Comparison of ENCODE assay signal across 1 cellular context in the genomic region with DNA sequence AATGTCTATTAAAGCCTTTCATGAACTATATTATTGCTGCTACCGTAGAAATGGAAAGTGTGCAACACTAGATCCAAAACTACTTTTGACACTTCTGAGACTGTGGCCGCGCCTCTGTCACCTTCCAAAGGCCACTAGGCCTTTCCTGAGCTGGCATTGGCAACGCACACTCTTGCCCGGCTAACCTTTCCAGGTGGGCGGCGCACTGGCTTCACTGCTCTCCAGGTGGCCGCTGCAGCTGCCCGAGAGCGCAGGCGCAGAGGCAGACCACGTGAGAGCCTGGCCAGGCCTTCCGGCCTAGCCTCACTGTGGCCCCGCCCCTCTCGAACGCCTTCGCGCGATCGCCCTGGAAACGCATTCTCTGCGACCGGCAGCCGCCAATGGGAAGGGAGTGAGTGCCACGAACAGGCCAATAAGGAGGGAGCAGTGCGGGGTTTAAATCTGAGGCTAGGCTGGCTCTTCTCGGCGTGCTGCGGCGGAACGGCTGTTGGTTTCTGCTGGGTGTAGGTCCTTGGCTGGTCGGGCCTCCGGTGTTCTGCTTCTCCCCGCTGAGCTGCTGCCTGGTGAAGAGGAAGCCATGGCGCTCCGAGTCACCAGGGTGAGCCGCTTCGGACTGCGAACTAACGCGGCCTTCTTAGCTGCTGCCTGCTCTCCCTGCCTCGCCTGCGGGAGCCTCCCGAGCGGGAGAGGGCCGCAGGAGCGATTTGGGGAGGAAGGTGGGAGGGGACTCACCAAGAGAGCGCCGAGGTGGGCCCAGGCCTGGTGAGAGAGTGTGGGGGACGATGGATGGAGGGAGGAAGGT.
TF ChIP-seq lines count a peak whose summit lies in the region.

A gene (plus strand): TSS at position 465 of the 802 bp plus-strand sequence. CDS start 113 bp downstream, at position 578.

TF ChIP-seq in HepG2, 621 proteins besides CTCF, POLR2A, EP300 and RAD21 (continued from another document and continues in another):
- TF ChIP-seq, protein P1, sequence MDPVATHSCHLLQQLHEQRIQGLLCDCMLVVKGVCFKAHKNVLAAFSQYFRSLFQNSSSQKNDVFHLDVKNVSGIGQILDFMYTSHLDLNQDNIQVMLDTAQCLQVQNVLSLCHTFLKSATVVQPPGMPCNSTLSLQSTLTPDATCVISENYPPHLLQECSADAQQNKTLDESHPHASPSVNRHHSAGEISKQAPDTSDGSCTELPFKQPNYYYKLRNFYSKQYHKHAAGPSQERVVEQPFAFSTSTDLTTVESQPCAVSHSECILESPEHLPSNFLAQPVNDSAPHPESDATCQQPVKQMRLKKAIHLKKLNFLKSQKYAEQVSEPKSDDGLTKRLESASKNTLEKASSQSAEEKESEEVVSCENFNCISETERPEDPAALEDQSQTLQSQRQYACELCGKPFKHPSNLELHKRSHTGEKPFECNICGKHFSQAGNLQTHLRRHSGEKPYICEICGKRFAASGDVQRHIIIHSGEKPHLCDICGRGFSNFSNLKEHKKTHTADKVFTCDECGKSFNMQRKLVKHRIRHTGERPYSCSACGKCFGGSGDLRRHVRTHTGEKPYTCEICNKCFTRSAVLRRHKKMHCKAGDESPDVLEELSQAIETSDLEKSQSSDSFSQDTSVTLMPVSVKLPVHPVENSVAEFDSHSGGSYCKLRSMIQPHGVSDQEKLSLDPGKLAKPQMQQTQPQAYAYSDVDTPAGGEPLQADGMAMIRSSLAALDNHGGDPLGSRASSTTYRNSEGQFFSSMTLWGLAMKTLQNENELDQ (CRISPR knock-in tag; IDR thresholded peaks at IDR 0.05; ENCODE audit: borderline replicate concordance): no peak; the same call in 1 of the 2 replicates
- TF ChIP-seq, protein P2, sequence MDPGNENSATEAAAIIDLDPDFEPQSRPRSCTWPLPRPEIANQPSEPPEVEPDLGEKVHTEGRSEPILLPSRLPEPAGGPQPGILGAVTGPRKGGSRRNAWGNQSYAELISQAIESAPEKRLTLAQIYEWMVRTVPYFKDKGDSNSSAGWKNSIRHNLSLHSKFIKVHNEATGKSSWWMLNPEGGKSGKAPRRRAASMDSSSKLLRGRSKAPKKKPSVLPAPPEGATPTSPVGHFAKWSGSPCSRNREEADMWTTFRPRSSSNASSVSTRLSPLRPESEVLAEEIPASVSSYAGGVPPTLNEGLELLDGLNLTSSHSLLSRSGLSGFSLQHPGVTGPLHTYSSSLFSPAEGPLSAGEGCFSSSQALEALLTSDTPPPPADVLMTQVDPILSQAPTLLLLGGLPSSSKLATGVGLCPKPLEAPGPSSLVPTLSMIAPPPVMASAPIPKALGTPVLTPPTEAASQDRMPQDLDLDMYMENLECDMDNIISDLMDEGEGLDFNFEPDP (CRISPR knock-in tag; conservative IDR thresholded peaks at IDR 0.05): no peak
- TF ChIP-seq, protein P3, sequence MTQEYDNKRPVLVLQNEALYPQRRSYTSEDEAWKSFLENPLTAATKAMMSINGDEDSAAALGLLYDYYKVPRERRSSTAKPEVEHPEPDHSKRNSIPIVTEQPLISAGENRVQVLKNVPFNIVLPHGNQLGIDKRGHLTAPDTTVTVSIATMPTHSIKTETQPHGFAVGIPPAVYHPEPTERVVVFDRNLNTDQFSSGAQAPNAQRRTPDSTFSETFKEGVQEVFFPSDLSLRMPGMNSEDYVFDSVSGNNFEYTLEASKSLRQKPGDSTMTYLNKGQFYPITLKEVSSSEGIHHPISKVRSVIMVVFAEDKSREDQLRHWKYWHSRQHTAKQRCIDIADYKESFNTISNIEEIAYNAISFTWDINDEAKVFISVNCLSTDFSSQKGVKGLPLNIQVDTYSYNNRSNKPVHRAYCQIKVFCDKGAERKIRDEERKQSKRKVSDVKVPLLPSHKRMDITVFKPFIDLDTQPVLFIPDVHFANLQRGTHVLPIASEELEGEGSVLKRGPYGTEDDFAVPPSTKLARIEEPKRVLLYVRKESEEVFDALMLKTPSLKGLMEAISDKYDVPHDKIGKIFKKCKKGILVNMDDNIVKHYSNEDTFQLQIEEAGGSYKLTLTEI (CRISPR knock-in tag; conservative IDR thresholded peaks at IDR 0.05): no peak
- TF ChIP-seq, protein P4, sequence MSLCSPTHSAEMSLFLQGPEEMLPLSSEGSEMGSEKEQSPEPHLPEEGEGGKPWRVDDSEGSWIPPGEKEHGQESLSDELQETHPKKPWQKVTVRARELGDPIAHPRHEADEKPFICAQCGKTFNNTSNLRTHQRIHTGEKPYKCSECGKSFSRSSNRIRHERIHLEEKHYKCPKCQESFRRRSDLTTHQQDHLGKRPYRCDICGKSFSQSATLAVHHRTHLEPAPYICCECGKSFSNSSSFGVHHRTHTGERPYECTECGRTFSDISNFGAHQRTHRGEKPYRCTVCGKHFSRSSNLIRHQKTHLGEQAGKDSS (CRISPR knock-in tag; IDR thresholded peaks at IDR 0.05; ENCODE audit: borderline replicate concordance, low read depth): no peak
- TF ChIP-seq TEAD2 (CRISPR knock-in tag; IDR thresholded peaks at IDR 0.05) (no peak), ZNF598 (CRISPR knock-in tag; IDR thresholded peaks at IDR 0.05; ENCODE audit: borderline replicate concordance) (no peak; the same call in 1 of the 2 replicates), ZNF878 (CRISPR knock-in tag; IDR thresholded peaks at IDR 0.05) (peak; percentile 72; the same call in 1 of the 2 replicates), CBX2 (IDR thresholded peaks at IDR 0.05; ENCODE audit: low read depth, low read length) (no peak), CBX2 (CRISPR knock-in tag; IDR thresholded peaks at IDR 0.05; ENCODE audit: low read depth) (no peak), ZNF441 (CRISPR knock-in tag; IDR thresholded peaks at IDR 0.05; ENCODE audit: borderline replicate concordance) (no peak), KLF6 (CRISPR knock-in tag; IDR thresholded peaks at IDR 0.05) (peak; percentile 75; the same call in 1 of the 2 replicates), RARG (CRISPR knock-in tag; IDR thresholded peaks at IDR 0.05; ENCODE audit: low read depth) (no peak), TP53 (CRISPR knock-in tag; conservative IDR thresholded peaks at IDR 0.05) (no peak; the same call in 1 of the 2 replicates), ZNF879 (CRISPR knock-in tag; IDR thresholded peaks at IDR 0.05) (no peak), ZNF766 (CRISPR knock-in tag; IDR thresholded peaks at IDR 0.05; ENCODE audit: borderline replicate concordance) (no peak), ZNF773 (CRISPR knock-in tag; IDR thresholded peaks at IDR 0.05; ENCODE audit: borderline replicate concordance) (no peak), HDAC1 (CRISPR knock-in tag; IDR thresholded peaks at IDR 0.05) (peak; percentile 100), CHCHD3 (CRISPR knock-in tag; IDR thresholded peaks at IDR 0.05) (no peak; the same call in 1 of the 2 replicates), SRSF9 (IDR thresholded peaks at IDR 0.05; ENCODE audit: borderline replicate concordance, insufficient read depth, low read depth, low read length, poor library complexity, severe bottlenecking) (no peak), SP5 (CRISPR knock-in tag; IDR thresholded peaks at IDR 0.05; ENCODE audit: borderline replicate concordance, low read depth) (peak; percentile 89; the same call in 1 of the 2 replicates), MIER2 (CRISPR knock-in tag; IDR thresholded peaks at IDR 0.05) (peak; percentile 9; the same call in 1 of the 2 replicates), MED1 (CRISPR knock-in tag; IDR thresholded peaks at IDR 0.05) (no peak), ZNF30 (CRISPR knock-in tag; IDR thresholded peaks at IDR 0.05) (no peak; the same call in 1 of the 2 replicates), PHF8 (CRISPR knock-in tag; IDR thresholded peaks at IDR 0.05) (peak; percentile 89), GABPA (IDR thresholded peaks at IDR 0.05; ENCODE audit: low read depth, low read length) (no peak), GABPA (CRISPR knock-in tag; IDR thresholded peaks at IDR 0.05; ENCODE audit: low read depth) (peak; percentile 83), YY1 (IDR thresholded peaks at IDR 0.05; ENCODE audit: insufficient read depth, insufficient replicate concordance, low read depth, low read length) (peak; percentile 53), TCF7L2 (IDR thresholded peaks at IDR 0.05; ENCODE audit: low read depth, low read length) (no peak), ZNF20 (CRISPR knock-in tag; IDR thresholded peaks at IDR 0.05) (no peak), ZNF788 (CRISPR knock-in tag; IDR thresholded peaks at IDR 0.05; ENCODE audit: borderline replicate concordance) (no peak), MAF1 (CRISPR knock-in tag; IDR thresholded peaks at IDR 0.05; ENCODE audit: borderline replicate concordance) (no peak), BHLHE40 (IDR thresholded peaks at IDR 0.05; ENCODE audit: low read length) (no peak), ZNF549 (CRISPR knock-in tag; IDR thresholded peaks at IDR 0.05) (no peak), PAX8 (CRISPR knock-in tag; IDR thresholded peaks at IDR 0.05; ENCODE audit: borderline replicate concordance) (no peak), ZNF672 (CRISPR knock-in tag; IDR thresholded peaks at IDR 0.05) (peak; percentile 81; the same call in 1 of the 2 replicates), NBN (conservative IDR thresholded peaks at IDR 0.05) (no peak), TAF15 (IDR thresholded peaks at IDR 0.05; ENCODE audit: low read depth, low read length, poor library complexity, severe bottlenecking) (peak; percentile 31), ZNF331 (CRISPR knock-in tag; IDR thresholded peaks at IDR 0.05) (peak; percentile 71), JUND (CRISPR knock-in tag; IDR thresholded peaks at IDR 0.05) (no peak), NFIC (IDR thresholded peaks at IDR 0.05; ENCODE audit: low read length) (no peak), MXD4 (CRISPR knock-in tag; IDR thresholded peaks at IDR 0.05) (peak; percentile 98), ZNF776 (CRISPR knock-in tag; IDR thresholded peaks at IDR 0.05) (peak; percentile 51; the same call in 1 of the 2 replicates)
- TF ChIP-seq, protein P5, sequence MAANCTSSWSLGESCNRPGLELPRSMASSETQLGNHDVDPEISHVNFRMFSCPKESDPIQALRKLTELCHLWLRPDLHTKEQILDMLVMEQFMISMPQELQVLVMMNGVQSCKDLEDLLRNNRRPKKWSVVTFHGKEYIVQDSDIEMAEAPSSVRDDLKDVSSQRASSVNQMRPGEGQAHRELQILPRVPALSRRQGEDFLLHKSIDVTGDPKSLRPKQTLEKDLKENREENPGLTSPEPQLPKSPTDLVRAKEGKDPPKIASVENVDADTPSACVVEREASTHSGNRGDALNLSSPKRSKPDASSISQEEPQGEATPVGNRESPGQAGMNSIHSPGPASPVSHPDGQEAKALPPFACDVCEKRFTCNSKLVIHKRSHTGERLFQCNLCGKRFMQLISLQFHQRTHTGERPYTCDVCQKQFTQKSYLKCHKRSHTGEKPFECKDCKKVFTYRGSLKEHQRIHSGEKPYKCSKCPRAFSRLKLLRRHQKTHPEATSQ (CRISPR knock-in tag; IDR thresholded peaks at IDR 0.05; ENCODE audit: borderline replicate concordance): peak; percentile 12; the same call in 1 of the 2 replicates
- TF ChIP-seq, protein P6, sequence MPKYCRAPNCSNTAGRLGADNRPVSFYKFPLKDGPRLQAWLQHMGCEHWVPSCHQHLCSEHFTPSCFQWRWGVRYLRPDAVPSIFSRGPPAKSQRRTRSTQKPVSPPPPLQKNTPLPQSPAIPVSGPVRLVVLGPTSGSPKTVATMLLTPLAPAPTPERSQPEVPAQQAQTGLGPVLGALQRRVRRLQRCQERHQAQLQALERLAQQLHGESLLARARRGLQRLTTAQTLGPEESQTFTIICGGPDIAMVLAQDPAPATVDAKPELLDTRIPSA (CRISPR knock-in tag; IDR thresholded peaks at IDR 0.05; ENCODE audit: borderline replicate concordance): no peak
- TF ChIP-seq, protein P7, sequence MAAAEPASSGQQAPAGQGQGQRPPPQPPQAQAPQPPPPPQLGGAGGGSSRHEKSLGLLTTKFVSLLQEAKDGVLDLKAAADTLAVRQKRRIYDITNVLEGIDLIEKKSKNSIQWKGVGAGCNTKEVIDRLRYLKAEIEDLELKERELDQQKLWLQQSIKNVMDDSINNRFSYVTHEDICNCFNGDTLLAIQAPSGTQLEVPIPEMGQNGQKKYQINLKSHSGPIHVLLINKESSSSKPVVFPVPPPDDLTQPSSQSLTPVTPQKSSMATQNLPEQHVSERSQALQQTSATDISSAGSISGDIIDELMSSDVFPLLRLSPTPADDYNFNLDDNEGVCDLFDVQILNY (CRISPR knock-in tag; conservative IDR thresholded peaks at IDR 0.05): peak; percentile 86; the same call in 1 of the 2 replicates
- TF ChIP-seq, protein P8, sequence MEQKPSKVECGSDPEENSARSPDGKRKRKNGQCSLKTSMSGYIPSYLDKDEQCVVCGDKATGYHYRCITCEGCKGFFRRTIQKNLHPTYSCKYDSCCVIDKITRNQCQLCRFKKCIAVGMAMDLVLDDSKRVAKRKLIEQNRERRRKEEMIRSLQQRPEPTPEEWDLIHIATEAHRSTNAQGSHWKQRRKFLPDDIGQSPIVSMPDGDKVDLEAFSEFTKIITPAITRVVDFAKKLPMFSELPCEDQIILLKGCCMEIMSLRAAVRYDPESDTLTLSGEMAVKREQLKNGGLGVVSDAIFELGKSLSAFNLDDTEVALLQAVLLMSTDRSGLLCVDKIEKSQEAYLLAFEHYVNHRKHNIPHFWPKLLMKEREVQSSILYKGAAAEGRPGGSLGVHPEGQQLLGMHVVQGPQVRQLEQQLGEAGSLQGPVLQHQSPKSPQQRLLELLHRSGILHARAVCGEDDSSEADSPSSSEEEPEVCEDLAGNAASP (CRISPR knock-in tag; IDR thresholded peaks at IDR 0.05; ENCODE audit: borderline replicate concordance): 0 out of 2 replicates have a peak, but pooled peaks have one; percentile 40
- TF ChIP-seq, protein P9, sequence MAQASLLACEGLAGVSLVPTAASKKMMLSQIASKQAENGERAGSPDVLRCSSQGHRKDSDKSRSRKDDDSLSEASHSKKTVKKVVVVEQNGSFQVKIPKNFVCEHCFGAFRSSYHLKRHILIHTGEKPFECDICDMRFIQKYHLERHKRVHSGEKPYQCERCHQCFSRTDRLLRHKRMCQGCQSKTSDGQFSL (CRISPR knock-in tag; IDR thresholded peaks at IDR 0.05): no peak
- TF ChIP-seq, protein P10, sequence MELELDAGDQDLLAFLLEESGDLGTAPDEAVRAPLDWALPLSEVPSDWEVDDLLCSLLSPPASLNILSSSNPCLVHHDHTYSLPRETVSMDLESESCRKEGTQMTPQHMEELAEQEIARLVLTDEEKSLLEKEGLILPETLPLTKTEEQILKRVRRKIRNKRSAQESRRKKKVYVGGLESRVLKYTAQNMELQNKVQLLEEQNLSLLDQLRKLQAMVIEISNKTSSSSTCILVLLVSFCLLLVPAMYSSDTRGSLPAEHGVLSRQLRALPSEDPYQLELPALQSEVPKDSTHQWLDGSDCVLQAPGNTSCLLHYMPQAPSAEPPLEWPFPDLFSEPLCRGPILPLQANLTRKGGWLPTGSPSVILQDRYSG (CRISPR knock-in tag; IDR thresholded peaks at IDR 0.05): peak; percentile 77; the same call in 1 of the 2 replicates
